8 cellular contexts compared by ENCODE assay signal in the genomic region with DNA sequence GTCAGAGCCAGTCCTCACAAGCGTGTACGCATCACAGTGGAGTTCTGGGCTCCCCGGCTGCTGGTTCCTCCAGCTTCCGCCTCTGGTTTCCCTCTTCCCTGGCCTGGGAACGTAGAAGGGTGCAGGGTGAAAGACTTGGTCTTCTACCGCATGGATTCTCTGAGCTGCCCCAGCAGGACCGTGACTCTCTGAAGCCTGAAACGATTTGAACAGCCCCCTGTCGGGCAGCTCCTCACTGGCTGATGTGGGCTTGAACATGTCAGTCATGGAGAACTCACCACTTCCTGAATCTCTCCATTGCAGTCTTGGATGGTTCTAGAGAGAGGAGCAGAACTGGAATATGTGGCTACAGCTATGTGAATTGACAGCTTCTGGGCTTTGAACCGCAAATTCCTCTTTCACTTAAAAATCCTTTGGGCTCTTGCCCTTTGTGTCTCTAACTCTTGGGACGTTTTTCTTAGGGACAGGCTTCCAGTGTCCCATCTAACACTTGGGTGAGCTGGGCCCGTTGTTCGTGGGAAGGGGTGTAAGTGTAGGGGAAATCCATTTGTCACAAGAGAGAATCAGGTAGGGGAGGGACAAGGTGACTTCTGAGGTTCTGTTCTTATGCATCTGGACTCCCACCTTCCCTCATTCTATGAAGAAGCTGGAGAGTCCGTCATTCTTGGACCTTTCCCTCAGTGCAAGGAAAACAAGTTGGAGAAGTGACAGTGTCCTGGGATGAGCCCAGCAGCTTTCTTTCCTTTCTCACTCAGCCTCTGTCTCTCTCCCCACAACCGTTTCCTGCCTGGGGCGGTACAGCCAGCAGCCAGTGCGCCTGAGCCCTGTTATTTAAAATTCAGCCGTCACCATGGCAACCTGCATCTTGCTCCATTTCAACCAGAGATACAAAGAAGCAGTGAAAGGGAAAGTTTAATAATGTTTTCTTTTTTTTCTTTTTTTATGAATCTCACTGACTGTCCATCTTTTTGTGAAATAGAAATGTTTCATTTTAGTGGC.
DNase-seq lines count a peak whose midpoint lies in the region; ATAC-seq and TF ChIP-seq lines count a peak whose summit lies in the region.

No MANE protein-coding gene starts in this region.

- POLR2A ChIA-PET in activated CD4-positive, alpha-beta memory T cell treated with anti-CD3 and anti-CD28 coated beads for 36 hours (lab: Charles Lee), result interaction anchor here (0.7 to 3.9 kb wide), 6 partner anchors 21 to 68 kb away, joined by 3 to 24 read pairs (median 6); no protein-coding TSS in a partner anchor

- TF ChIP-seq CTCF in BE2C (IDR thresholded peaks at IDR 0.05; ENCODE audit: low read depth, low read length), result no peak

- CTCF ChIA-PET in activated CD4-positive, alpha-beta memory T cell treated with anti-CD3 and anti-CD28 coated beads for 36 hours (lab: Charles Lee), result interaction anchor here (0.7 to 6.3 kb wide), 12 partner anchors 8 to 84 kb away, joined by 3 to 155 read pairs (median 4); no protein-coding TSS in a partner anchor

- DNase-seq in BE2C, result peak; percentile 34
- peak; percentile 84 for DNase-seq in activated CD4-positive, alpha-beta memory T cell treated with anti-CD3 and anti-CD28 coated beads for 36 hours
- DNase-seq in effector memory CD8-positive, alpha-beta T cell, result peak; percentile 75 to 77 (median 76)
- peak; percentile 65 for DNase-seq in pons (ENCODE audit: low spot score)
- DNase-seq in HPDE6-E6E7 (ENCODE audit: extremely low spot score), result no peak
- DNase-seq in NCI-H524 (lab: John Stamatoyannopoulos, UW), result no peak

- no peaks in the 10 kb centered on the region for H3K9me3 ChIP-seq in BE2C

- no peaks in the 10 kb centered on the region for H3K36me3 ChIP-seq in BE2C

- H3K4me1 ChIP-seq in BE2C, result no peaks in the 10 kb centered on the region

- peaks cover 35% of the 10 kb centered on the region for H3K4me1 Mint-ChIP-seq in activated CD4-positive, alpha-beta memory T cell treated with anti-CD3 and anti-CD28 coated beads for 36 hours (ENCODE audit: low read depth)
- H3K4me1 Mint-ChIP-seq in effector memory CD8-positive, alpha-beta T cell (ENCODE audit: low read depth in 2 of 2), result peaks cover 27 to 41% of the 10 kb centered on the region in 2 donors

- H3K4me3 Mint-ChIP-seq in activated CD4-positive, alpha-beta memory T cell treated with anti-CD3 and anti-CD28 coated beads for 36 hours, result no peak overlapping the region
- peak overlapping the region; percentile 47 to 58 for H3K4me3 Mint-ChIP-seq in effector memory CD8-positive, alpha-beta T cell

- no peak overlapping the region for H3K4me3 ChIP-seq in BE2C (ENCODE audit: low read depth, low read length)

- no peaks in the 10 kb centered on the region for H3K27me3 Mint-ChIP-seq in activated CD4-positive, alpha-beta memory T cell treated with anti-CD3 and anti-CD28 coated beads for 36 hours
- H3K27me3 Mint-ChIP-seq in effector memory CD8-positive, alpha-beta T cell, result peaks cover 0 to 9% of the 10 kb centered on the region in 2 donors

- no peaks in the 10 kb centered on the region for H3K9me3 Mint-ChIP-seq in activated CD4-positive, alpha-beta memory T cell treated with anti-CD3 and anti-CD28 coated beads for 36 hours
- H3K9me3 Mint-ChIP-seq in effector memory CD8-positive, alpha-beta T cell, result no peaks in the 10 kb centered on the region

- H3K36me3 Mint-ChIP-seq in activated CD4-positive, alpha-beta memory T cell treated with anti-CD3 and anti-CD28 coated beads for 36 hours, result no peaks in the 10 kb centered on the region
- peaks cover 10% of the 10 kb centered on the region for H3K36me3 Mint-ChIP-seq in effector memory CD8-positive, alpha-beta T cell (ENCODE audit: insufficient read depth)

- peak overlapping the region; percentile 88 for H3K27ac Mint-ChIP-seq in activated CD4-positive, alpha-beta memory T cell treated with anti-CD3 and anti-CD28 coated beads for 36 hours
- peak overlapping the region; percentile 95 to 97 for H3K27ac Mint-ChIP-seq in effector memory CD8-positive, alpha-beta T cell

- ATAC-seq in GM19372 (IDR thresholded peaks at IDR 0.05; ENCODE audit: low read depth, unreplicated experiment), result peak; percentile 75
- peak; percentile 94 for ATAC-seq in HG03354 (IDR thresholded peaks at IDR 0.05; ENCODE audit: poor library complexity, severe bottlenecking, unreplicated experiment)
- peak; percentile 88 for ATAC-seq in effector memory CD8-positive, alpha-beta T cell (replicated peaks)

- intact Hi-C loops in activated CD4-positive, alpha-beta memory T cell treated with anti-CD3 and anti-CD28 coated beads for 36 hours (cut with micrococcal nuclease), result loop anchor here (1.0 to 10.0 kb wide), 10 partner anchors 10 to 468 kb away; a partner anchor contains a TSS

- no peaks in the 10 kb centered on the region for H3K27me3 ChIP-seq in BE2C

Comparison
In these comparisons a context has a peak if more than half of its experiments do, and no peak if none do; other contexts are left out.
1. DNase-seq: peak in BE2C (single experiment), activated CD4-positive, alpha-beta memory T cell treated with anti-CD3 and anti-CD28 coated beads for 36 hours (single experiment), effector memory CD8-positive, alpha-beta T cell (3 of 3) and pons (single experiment); none in HPDE6-E6E7 (single experiment) and NCI-H524 (0 of 2).
2. Peak in every context shown above with its lines, with median percentiles within 50 percentile points of each other: ATAC-seq.